In genomic region chr19:1673645-1674292, GRCh38 we compare ENCODE assay signal across 1 cellular context.
TF ChIP-seq lines count a peak whose summit lies in the region.

No MANE protein-coding gene starts in this region.

TF ChIP-seq in HepG2, 621 proteins besides CTCF, POLR2A, EP300 and RAD21:
- TF ChIP-seq, protein P1, sequence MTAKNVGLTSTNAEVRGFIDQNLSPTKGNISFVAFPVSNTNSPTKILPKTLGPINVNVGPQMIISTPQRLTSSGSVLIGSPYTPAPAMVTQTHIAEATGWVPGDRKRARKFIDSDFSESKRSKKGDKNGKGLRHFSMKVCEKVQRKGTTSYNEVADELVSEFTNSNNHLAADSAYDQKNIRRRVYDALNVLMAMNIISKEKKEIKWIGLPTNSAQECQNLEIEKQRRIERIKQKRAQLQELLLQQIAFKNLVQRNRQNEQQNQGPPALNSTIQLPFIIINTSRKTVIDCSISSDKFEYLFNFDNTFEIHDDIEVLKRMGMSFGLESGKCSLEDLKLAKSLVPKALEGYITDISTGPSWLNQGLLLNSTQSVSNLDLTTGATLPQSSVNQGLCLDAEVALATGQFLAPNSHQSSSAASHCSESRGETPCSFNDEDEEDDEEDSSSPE (CRISPR knock-in tag; IDR thresholded peaks at IDR 0.05): no peak
- TF ChIP-seq ZSCAN25 (CRISPR knock-in tag; IDR thresholded peaks at IDR 0.05) (peak; percentile 49; the same call in 1 of the 2 replicates), ZSCAN21 (CRISPR knock-in tag; IDR thresholded peaks at IDR 0.05; ENCODE audit: borderline replicate concordance) (0 out of 2 replicates have a peak, but pooled peaks have one; percentile 16), FOXA1 (IDR thresholded peaks at IDR 0.05) (no peak), FOXA1 (CRISPR knock-in tag; IDR thresholded peaks at IDR 0.05) (peak; percentile 47; the same call in 1 of the 2 replicates)
